Comparison of ENCODE assay signal across 8 cellular contexts in the genomic region with DNA sequence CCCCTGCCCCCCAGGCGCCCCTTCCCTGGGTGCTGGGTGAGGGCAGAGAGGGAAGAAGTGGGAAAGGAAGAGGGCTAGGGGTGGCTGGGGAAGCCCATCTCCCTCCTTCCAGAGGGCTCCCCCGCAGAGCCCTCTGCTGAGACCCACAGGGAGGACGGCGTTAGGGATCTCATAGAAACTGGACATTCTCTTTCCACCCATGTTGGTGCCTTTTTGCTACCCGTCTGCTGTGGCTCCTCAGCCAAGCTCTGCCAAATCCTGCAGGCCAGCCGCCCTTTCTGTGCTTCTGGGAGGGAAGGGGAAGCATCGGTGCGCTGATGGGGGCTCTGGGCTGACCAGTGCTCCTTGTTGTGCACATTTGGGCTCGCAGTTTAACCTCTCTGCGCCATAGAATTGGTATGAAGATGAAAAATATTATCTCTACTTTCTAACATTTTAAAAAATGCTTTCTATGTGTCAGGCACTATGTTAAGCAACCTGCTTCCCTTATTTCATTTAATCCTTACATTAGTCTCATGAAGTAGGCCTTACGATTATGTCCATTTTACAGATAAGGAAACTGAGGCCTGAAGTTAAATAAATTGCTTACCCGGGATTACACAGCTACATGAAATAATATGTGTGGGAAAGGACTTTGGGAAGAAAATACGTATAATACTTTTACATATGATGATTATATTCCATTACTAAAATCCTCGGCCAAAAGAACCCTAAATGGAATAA. TPM values are rescaled to one million over a fixed set of nuclear protein-coding genes. Genes with fewer than 3 reads are reported as not detected.
A peak's percentile ranks its signal among the peaks of the same experiment; 100 is the strongest.
DNase-seq lines count a peak whose midpoint lies in the region; ATAC-seq and TF ChIP-seq lines count a peak whose summit lies in the region.

No MANE protein-coding gene starts in this region.

- no CpG with 5 or more reads among the region's 14 CpGs for WGBS in trophoblast cell (ENCODE audit: extremely low coverage, insufficient coverage, insufficient read length)

- H4K91ac ChIP-seq in trophoblast cell (ENCODE audit: low read depth, low read length), result peak overlapping the region; percentile 51

- no peak overlapping the region for H2BK5ac ChIP-seq in trophoblast cell (ENCODE audit: low read depth, low read length, poor library complexity)

- no peak for TF ChIP-seq CTCF in GM06990 (IDR thresholded peaks at IDR 0.05; ENCODE audit: insufficient read depth, low read length, poor library complexity, severe bottlenecking)
- no peak for TF ChIP-seq CTCF in RWPE2 (IDR thresholded peaks at IDR 0.05; ENCODE audit: poor library complexity, severe bottlenecking)
- TF ChIP-seq CTCF in fibroblast of lung (conservative IDR thresholded peaks at IDR 0.05 in 1 of 2, IDR thresholded peaks at IDR 0.05 in 1 of 2; ENCODE audit: low read depth in 1 of 2, low read length in 2 of 2), result no peak

- H4K20me1 ChIP-seq in fibroblast of lung (ENCODE audit: control insufficient read depth, extremely low read depth, insufficient read depth, low read length), result no peaks in the 10 kb centered on the region

- H4K8ac ChIP-seq in trophoblast cell (ENCODE audit: low read depth, low read length), result peak overlapping the region; percentile 52

- H2BK12ac ChIP-seq in trophoblast cell (ENCODE audit: low read length), result no peak overlapping the region

- H2AFZ ChIP-seq in fibroblast of lung (ENCODE audit: low read length) (peak overlapping the region; percentile 35), trophoblast cell (ENCODE audit: insufficient read depth, low read length, poor library complexity) (no peak overlapping the region)

- no peak overlapping the region for H2AK5ac ChIP-seq in trophoblast cell (ENCODE audit: low read length)

- H3K27me3 ChIP-seq in GM06990 (replicated peaks; ENCODE audit: control insufficient read depth, insufficient read depth, low read length) (no peaks in the 10 kb centered on the region), RWPE2 (ENCODE audit: insufficient read depth, poor library complexity, severe bottlenecking) (no peaks in the 10 kb centered on the region), fibroblast of lung (ENCODE audit: control insufficient read depth, insufficient read depth, low read length) (no peaks in the 10 kb centered on the region), trophoblast cell (ENCODE audit: insufficient read depth, low read length) (peaks cover 8% of the 10 kb centered on the region)

- peaks cover 16% of the 10 kb centered on the region for H3K79me1 ChIP-seq in trophoblast cell (ENCODE audit: low read length)

- no peak overlapping the region for H3K4ac ChIP-seq in trophoblast cell (ENCODE audit: low read depth, low read length)

- H3K9me3 ChIP-seq in RWPE2 (ENCODE audit: severe bottlenecking) (no peaks in the 10 kb centered on the region), fibroblast of lung (ENCODE audit: control insufficient read depth, insufficient read depth, low read depth, low read length) (no peaks in the 10 kb centered on the region), trophoblast cell (ENCODE audit: insufficient read depth, low read depth, low read length) (no peaks in the 10 kb centered on the region)

- peak overlapping the region; percentile 61 for H3K4me3 ChIP-seq in GM06990 (replicated peaks; ENCODE audit: low read depth, low read length)
- H3K4me3 ChIP-seq in RWPE2 (ENCODE audit: severe bottlenecking), result peak overlapping the region; percentile 88
- peak overlapping the region; percentile 52 to 65 (median 58) for H3K4me3 ChIP-seq in fibroblast of lung (replicated peaks in 1 of 4; ENCODE audit: control extremely low read depth in 1 of 4, insufficient read depth in 1 of 4, low read depth in 3 of 4, low read length in 4 of 4)
- peak overlapping the region; percentile 89 for H3K4me3 ChIP-seq in trophoblast cell (ENCODE audit: low read depth, low read length)

- no peak overlapping the region for H2BK120ac ChIP-seq in trophoblast cell (ENCODE audit: insufficient read depth, low read length, poor library complexity)

- no peak overlapping the region for H4K12ac ChIP-seq in trophoblast cell (ENCODE audit: low read depth, low read length)

- peak overlapping the region; percentile 14 for H3K27ac ChIP-seq in RWPE2 (ENCODE audit: poor library complexity, severe bottlenecking)
- no peak overlapping the region for H3K27ac ChIP-seq in fibroblast of lung (ENCODE audit: insufficient read depth, low read length)
- H3K27ac ChIP-seq in trophoblast cell (ENCODE audit: low read depth, low read length), result no peak overlapping the region

- H3K4me1 ChIP-seq in RWPE2 (ENCODE audit: insufficient read depth, poor library complexity, severe bottlenecking) (peaks cover 23% of the 10 kb centered on the region), fibroblast of lung (ENCODE audit: control insufficient read depth, extremely low read depth, insufficient read depth, low read length) (peaks cover 13% of the 10 kb centered on the region), trophoblast cell (ENCODE audit: control insufficient read depth in 1 of 2, insufficient read depth in 2 of 2, low read length in 2 of 2) (peaks cover 10 to 28% of the 10 kb centered on the region in 2 experiments)

- H3K79me2 ChIP-seq in fibroblast of lung (ENCODE audit: control insufficient read depth, insufficient read depth, low read length) (no peaks in the 10 kb centered on the region), trophoblast cell (ENCODE audit: control insufficient read depth, insufficient read depth, low read length, poor library complexity) (no peaks in the 10 kb centered on the region)

- no peaks in the 10 kb centered on the region for H3K36me3 ChIP-seq in GM06990 (ENCODE audit: control insufficient read depth, insufficient read depth, low read length)
- H3K36me3 ChIP-seq in RWPE2 (ENCODE audit: low read depth), result no peaks in the 10 kb centered on the region
- no peaks in the 10 kb centered on the region for H3K36me3 ChIP-seq in fibroblast of lung (ENCODE audit: control insufficient read depth, insufficient read depth, low read length)
- no peaks in the 10 kb centered on the region for H3K36me3 ChIP-seq in trophoblast cell (ENCODE audit: control insufficient read depth in 1 of 2, insufficient read depth in 2 of 2, low read length in 2 of 2)

- peak overlapping the region; percentile 91 for H3K4me2 ChIP-seq in fibroblast of lung (ENCODE audit: extremely low read depth, insufficient read depth, low read length)
- peak overlapping the region; percentile 96 for H3K4me2 ChIP-seq in trophoblast cell (ENCODE audit: low read length)

- DNase-seq in GM06990 (ENCODE audit: extremely low read depth, insufficient read length) (no peak), RWPE2 (ENCODE audit: low spot score) (no peak), fibroblast of lung (ENCODE audit: low read depth in 2 of 2) (no peak), trophoblast cell (peak in 1 of 2 donors; percentile 26), NCI-H510A treated with DMSO at 0.1 percent for 48 hours (lab: John Stamatoyannopoulos, UW) (no peak), kidney tubule cell (ENCODE audit: low spot score) (no peak)

- H3K9ac ChIP-seq in fibroblast of lung (ENCODE audit: insufficient read depth, low read length) (peak overlapping the region; percentile 58), trophoblast cell (ENCODE audit: low read length) (peak overlapping the region; percentile 57)

- H3K18ac ChIP-seq in trophoblast cell (ENCODE audit: low read length), result peak overlapping the region; percentile 56

- peak overlapping the region; percentile 46 for H3K14ac ChIP-seq in trophoblast cell (ENCODE audit: low read length)

- ATAC-seq in RWPE2 (ENCODE audit: low read depth) (peak; percentile 3; the same call in 2 of the 3 replicates), GM21423 (IDR thresholded peaks at IDR 0.05; ENCODE audit: unreplicated experiment) (no peak), GM21528 (IDR thresholded peaks at IDR 0.05; ENCODE audit: low FRiP score, unreplicated experiment) (no peak)

- peak overlapping the region; percentile 41 for H3K23ac ChIP-seq in trophoblast cell (ENCODE audit: low read length)

RNA-seq across cellular contexts. Expression of a gene that starts 1.0 kb away (rescaled TPM):
- 12.8 and 18.7 TPM in 2 replicates for total RNA-seq in fibroblast of lung
- polyA plus RNA-seq in fibroblast of lung, result 8.9 and 9.0 TPM in 2 replicates
- polyA plus RNA-seq in fibroblast of lung (2012), result 12.1 and 13.2 TPM in 2 replicates
- polyA minus RNA-seq in fibroblast of lung (ENCODE audit: low replicate concordance), result 20.9 and 22.7 TPM in 2 replicates
- 4.7 and 4.8 TPM in 2 replicates for polyA plus RNA-seq in trophoblast cell (2013)

RNA-seq across cellular contexts. Expression of a gene that starts 15.3 kb away (rescaled TPM):
- total RNA-seq in fibroblast of lung, result 1.0 and 2.8 TPM in 2 replicates
- polyA plus RNA-seq in fibroblast of lung, result 0.83 and 0.95 TPM in 2 replicates
- polyA plus RNA-seq in fibroblast of lung (2012), result 0.93 and 1.2 TPM in 2 replicates
- 2.3 and 4.2 TPM in 2 replicates for polyA minus RNA-seq in fibroblast of lung (ENCODE audit: low replicate concordance)
- 0.68 and 0.78 TPM in 2 replicates for polyA plus RNA-seq in trophoblast cell (2013)

RNA-seq across cellular contexts. Expression of a gene that starts 45.7 kb away (rescaled TPM):
- 23.6 and 28.1 TPM in 2 replicates for total RNA-seq in fibroblast of lung
- polyA plus RNA-seq in fibroblast of lung, result 31.6 and 35.4 TPM in 2 replicates
- 47.2 and 50.5 TPM in 2 replicates for polyA plus RNA-seq in fibroblast of lung (2012)
- polyA minus RNA-seq in fibroblast of lung (ENCODE audit: low replicate concordance), result 94.8 and 140 TPM in 2 replicates
- 47.8 and 51.3 TPM in 2 replicates for polyA plus RNA-seq in trophoblast cell (2013)

RNA-seq across cellular contexts. Expression of a gene that starts 48.7 kb away (rescaled TPM):
- 0.17 TPM in 1 of 2 replicates, not detected in the other for total RNA-seq in fibroblast of lung
- 0.07 and 0.09 TPM in 2 replicates for polyA plus RNA-seq in fibroblast of lung
- polyA plus RNA-seq in fibroblast of lung (2012), result not detected in 2 replicates
- polyA minus RNA-seq in fibroblast of lung (ENCODE audit: low replicate concordance), result not detected in 2 replicates
- polyA plus RNA-seq in trophoblast cell (2013), result 26.2 and 28.2 TPM in 2 replicates
